In the genomic region with DNA sequence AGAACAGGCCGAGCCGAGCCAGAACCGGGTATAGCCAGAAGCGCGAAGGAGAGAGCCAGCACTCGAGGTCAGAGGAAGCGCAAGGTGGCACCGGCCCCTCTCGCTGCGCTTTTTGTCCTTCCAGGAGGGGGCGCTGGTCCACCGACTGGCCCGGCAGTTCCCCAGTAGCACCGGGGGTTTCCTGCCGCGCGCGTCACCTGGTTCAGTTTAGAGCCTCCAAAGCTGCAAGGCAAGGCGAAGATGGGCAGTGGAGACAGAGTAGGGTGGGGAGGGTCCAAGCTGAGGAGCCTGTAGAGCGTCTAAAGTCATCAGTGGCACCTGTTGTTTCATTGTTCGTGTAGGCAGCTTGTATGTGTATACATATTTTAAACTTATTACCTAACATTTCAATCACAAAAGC, we compare ENCODE assay signal across 10 cellular contexts.
DNase-seq lines count a peak whose midpoint lies in the region; ATAC-seq and TF ChIP-seq lines count a peak whose summit lies in the region.
"Had no signal": no experiment of that assay in that cellular context is flagged by ENCODE, and none has a peak within 500 bp of the region (broad histone marks: within the 10 kb centered on the region; RNA-seq: fewer than 3 reads in every experiment).

No MANE protein-coding gene starts in this region.

- H3K27ac Mint-ChIP-seq in T-helper 2 cell treated with Interferon-gamma antibody and Interleukin-4, amounts not matched to agents 5 μg/mL and 100 μg/mL, for 36 hours = no peak overlapping the region

- DNase-seq in activated CD8-positive, alpha-beta memory T cell treated with anti-CD3 and anti-CD28 coated beads, Interleukin-2, amount 50 U/mL, for 48 hours = peak; percentile 75
- no peak for DNase-seq in activated CD8-positive, alpha-beta memory T cell treated with anti-CD3 and anti-CD28 coated beads, Interleukin-2, amount 50 U/mL, for 4 hours
- DNase-seq in T-helper 2 cell treated with Interferon-gamma antibody and Interleukin-4, amounts not matched to agents 5 μg/mL and 100 μg/mL, for 36 hours (ENCODE audit: low spot score) = peak; percentile 23
- no peak for DNase-seq in fibroblast of pulmonary artery (ENCODE audit: low read depth)
- peak; percentile 19 to 37 for DNase-seq in stimulated activated CD8-positive, alpha-beta memory T cell treated with anti-CD3 and anti-CD28 coated beads, Interleukin-2, amount 100 ng/mL, for 48 hours (ENCODE audit: low read depth in 2 of 2)
- no peak for DNase-seq in epidermal melanocyte (ENCODE audit: insufficient read length, low spot score)
- no peak for DNase-seq in activated gamma-delta T cell (lab: John Stamatoyannopoulos, UW)
- DNase-seq: C1 segment of cervical spinal cord had no signal

- H3K27me3 Mint-ChIP-seq in T-helper 2 cell treated with Interferon-gamma antibody and Interleukin-4, amounts not matched to agents 5 μg/mL and 100 μg/mL, for 36 hours (ENCODE audit: low read depth) = no peaks in the 10 kb centered on the region

- no peaks in the 10 kb centered on the region for H3K4me1 Mint-ChIP-seq in T-helper 2 cell treated with Interferon-gamma antibody and Interleukin-4, amounts not matched to agents 5 μg/mL and 100 μg/mL, for 36 hours (ENCODE audit: low read depth)

- TF ChIP-seq CTCF in fibroblast of pulmonary artery (IDR thresholded peaks at IDR 0.05; ENCODE audit: low read length, missing control alignments) = peak; percentile 32

- ATAC-seq in GM18511 (IDR thresholded peaks at IDR 0.05; ENCODE audit: unreplicated experiment) = no peak

- no peaks in the 10 kb centered on the region for H3K36me3 Mint-ChIP-seq in T-helper 2 cell treated with Interferon-gamma antibody and Interleukin-4, amounts not matched to agents 5 μg/mL and 100 μg/mL, for 36 hours (ENCODE audit: low read depth)

- no peak overlapping the region for H3K4me3 ChIP-seq in fibroblast of pulmonary artery (replicated peaks; ENCODE audit: low read depth, low read length)
- H3K4me3 ChIP-seq: SK-N-MC had no signal

- no peak overlapping the region for H3K4me3 Mint-ChIP-seq in T-helper 2 cell treated with Interferon-gamma antibody and Interleukin-4, amounts not matched to agents 5 μg/mL and 100 μg/mL, for 36 hours

- no peaks in the 10 kb centered on the region for H3K9me3 Mint-ChIP-seq in T-helper 2 cell treated with Interferon-gamma antibody and Interleukin-4, amounts not matched to agents 5 μg/mL and 100 μg/mL, for 36 hours

Comparison
In these comparisons a context has a peak if more than half of its experiments do, and no peak if none do; other contexts are left out.
1. DNase-seq: peak in activated CD8-positive, alpha-beta memory T cell treated with anti-CD3 and anti-CD28 coated beads, Interleukin-2, amount 50 U/mL, for 48 hours (single experiment), T-helper 2 cell treated with Interferon-gamma antibody and Interleukin-4, amounts not matched to agents 5 μg/mL and 100 μg/mL, for 36 hours (single experiment) and stimulated activated CD8-positive, alpha-beta memory T cell treated with anti-CD3 and anti-CD28 coated beads, Interleukin-2, amount 100 ng/mL, for 48 hours (2 of 2); none in activated CD8-positive, alpha-beta memory T cell treated with anti-CD3 and anti-CD28 coated beads, Interleukin-2, amount 50 U/mL, for 4 hours (single experiment), fibroblast of pulmonary artery (single experiment), epidermal melanocyte (single experiment) and activated gamma-delta T cell (single experiment).